ENCODE assay signal across 8 cellular contexts in the genomic region with DNA sequence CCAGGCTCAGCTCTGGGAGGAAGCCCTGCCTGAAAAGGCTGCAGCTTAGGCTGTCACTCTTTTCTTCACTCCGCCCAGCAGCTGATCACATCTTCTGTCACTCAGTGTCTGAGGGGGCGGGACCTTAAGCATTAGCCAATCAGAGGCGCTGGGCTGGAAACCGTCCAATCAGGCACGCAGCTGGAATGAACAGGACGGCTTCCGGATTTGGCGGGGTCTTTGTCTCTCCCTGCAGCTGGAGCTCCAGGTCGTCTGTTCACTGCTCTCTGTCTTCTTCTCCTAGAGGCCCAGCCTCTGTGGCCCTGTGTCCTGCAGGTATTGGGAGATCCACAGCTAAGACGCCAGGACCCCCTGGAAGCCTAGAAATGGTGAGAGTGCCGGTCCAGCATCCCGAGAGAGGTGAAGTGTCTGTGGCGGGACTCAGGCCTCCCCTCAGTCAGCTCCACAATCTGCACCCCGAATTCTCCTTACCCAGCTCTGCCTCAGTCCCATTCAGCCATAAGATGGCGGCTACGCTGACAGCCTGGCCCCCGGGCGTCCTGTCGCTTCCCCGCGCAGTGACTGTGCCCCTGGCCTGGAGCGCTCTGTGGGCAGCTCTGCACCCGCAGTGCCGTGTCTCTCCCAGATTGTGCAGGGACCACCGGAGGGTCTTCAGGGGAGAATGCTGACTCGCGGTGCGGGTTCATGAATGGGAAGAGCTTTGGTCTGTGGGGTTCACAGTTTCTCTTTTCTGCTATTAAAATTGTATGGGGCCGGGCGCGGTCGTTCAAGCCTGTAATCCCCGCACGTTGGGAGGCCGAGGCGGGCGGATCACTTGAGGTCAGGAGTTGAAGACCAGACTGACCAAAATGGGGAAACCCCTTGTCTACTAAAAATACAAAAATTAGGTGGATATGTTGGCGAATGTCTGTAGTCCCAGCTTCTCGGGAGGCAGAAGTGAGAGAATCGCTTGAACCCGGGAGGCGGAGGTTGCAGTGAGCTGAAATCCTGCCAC. TPM values are rescaled to one million over a fixed set of nuclear protein-coding genes. Genes with fewer than 3 reads are reported as not detected.
DNase-seq lines count a peak whose midpoint lies in the region; ATAC-seq and TF ChIP-seq lines count a peak whose summit lies in the region.

A gene (plus strand): TSS at position 222 of the 994 bp plus-strand sequence. CDS start 144 bp downstream, at position 366.

- H3K9me3 Mint-ChIP-seq in GM23338: no peaks in the 10 kb centered on the region; the same call in 2 of the 3 replicates
- H3K9me3 Mint-ChIP-seq in activated naive CD8-positive, alpha-beta T cell (ENCODE audit: low read depth): no peaks in the 10 kb centered on the region

- WGBS in ovary, 3 donors: 1% methylated on average over 41 to 42 of the region's 42 CpGs
- 1% methylated on average over 36 to 42 of the region's 42 CpGs for WGBS in thyroid gland, 2 donors

- peak within 1 kb of the TSS; percentile 66 for H3K4me3 ChIP-seq in GM23338
- H3K4me3 ChIP-seq in Loucy (ENCODE audit: low read length, poor library complexity, severe bottlenecking): peak within 1 kb of the TSS; percentile 85
- peak within 1 kb of the TSS; percentile 71 for H3K4me3 ChIP-seq in ovary
- H3K4me3 ChIP-seq in thyroid gland (replicated peaks in 1 of 3): peak within 1 kb of the TSS; percentile 39 to 85 (median 75)

- H3K27ac ChIP-seq in GM23338 (ENCODE audit: low read depth) (peak within 1 kb of the TSS; percentile 72), ovary (peak within 1 kb of the TSS in 1 of 2 donors; percentile 46), thyroid gland (peak within 1 kb of the TSS in 1 of 3 donors; percentile 58)

- peak within 1 kb of the TSS; percentile 100 for H3K4me3 Mint-ChIP-seq in GM23338
- peak within 1 kb of the TSS; percentile 99 for H3K4me3 Mint-ChIP-seq in activated naive CD8-positive, alpha-beta T cell

- intact Hi-C loops in Right ventricle myocardium inferior (cut with DNase I): loop anchor here (5.0 kb wide), 1 partner anchor 114 kb away; a partner anchor contains a TSS
- intact Hi-C loops in ovary (cut with DNase I): no loop called here
- intact Hi-C loops in thyroid gland (cut with DNase I): loop anchor here (10.0 kb wide), 1 partner anchor 212 kb away; a partner anchor contains a TSS

- peaks cover 5% of the 10 kb centered on the region for H3K27me3 Mint-ChIP-seq in GM23338 (ENCODE audit: insufficient read depth, low read depth, poor library complexity)
- no peaks in the 10 kb centered on the region for H3K27me3 Mint-ChIP-seq in activated naive CD8-positive, alpha-beta T cell

- TF ChIP-seq POLR2A in ovary (IDR thresholded peaks at IDR 0.05) (peak; percentile 62), thyroid gland (IDR thresholded peaks at IDR 0.05) (peak in 1 of 2 donors; percentile 79)

- no peaks in the 10 kb centered on the region for H3K36me3 ChIP-seq in GM23338 (ENCODE audit: insufficient read depth)
- H3K36me3 ChIP-seq in Loucy (ENCODE audit: insufficient read depth, low read length): no peaks in the 10 kb centered on the region
- H3K36me3 ChIP-seq in ovary: no peaks in the 10 kb centered on the region
- H3K36me3 ChIP-seq in thyroid gland: no peaks in the 10 kb centered on the region

- peak within 1 kb of the TSS; percentile 98 for H3K27ac Mint-ChIP-seq in GM23338
- peak within 1 kb of the TSS; percentile 97 for H3K27ac Mint-ChIP-seq in activated naive CD8-positive, alpha-beta T cell

- H3F3A ChIP-seq in GM23338 (replicated peaks; ENCODE audit: low read depth): no peaks in the 10 kb centered on the region; the same call in 1 of the 2 replicates
- no peaks in the 10 kb centered on the region for H3F3A ChIP-seq in Loucy (ENCODE audit: low read depth)

- peaks cover 13% of the 10 kb centered on the region; the same call in 1 of the 2 replicates for H3K4me1 ChIP-seq in GM23338 (ENCODE audit: insufficient read depth)
- peaks cover 18% of the 10 kb centered on the region for H3K4me1 ChIP-seq in Loucy (ENCODE audit: insufficient read depth, low read length, poor library complexity, severe bottlenecking)
- peaks cover 7% of the 10 kb centered on the region for H3K4me1 ChIP-seq in ovary (ENCODE audit: insufficient read depth)
- no peaks in the 10 kb centered on the region for H3K4me1 ChIP-seq in thyroid gland

- peaks cover 10% of the 10 kb centered on the region; the same call in 1 of the 2 replicates for H4K20me1 ChIP-seq in GM23338 (replicated peaks; ENCODE audit: insufficient read depth)
- H4K20me1 ChIP-seq in Loucy (ENCODE audit: insufficient read depth, low read length, poor library complexity, severe bottlenecking): no peaks in the 10 kb centered on the region

- peak; percentile 99 for DNase-seq in ELF-1 (ENCODE audit: low read depth, low spot score)
- DNase-seq in GM23338 (ENCODE audit: low spot score): peak; percentile 100
- peak; percentile 95 for DNase-seq in Right ventricle myocardium inferior (ENCODE audit: missing footprints)
- peak; percentile 98 to 99 (median 98) for DNase-seq in ovary
- peak; percentile 99 for DNase-seq in thyroid gland

- no peak for TF ChIP-seq CTCF in GM23338 (conservative IDR thresholded peaks at IDR 0.05; ENCODE audit: low read depth in 2 of 2)
- no peak for TF ChIP-seq CTCF in Loucy (conservative IDR thresholded peaks at IDR 0.05; ENCODE audit: low read length)
- no peak for TF ChIP-seq CTCF in ovary (IDR thresholded peaks at IDR 0.05)
- TF ChIP-seq CTCF in thyroid gland (IDR thresholded peaks at IDR 0.05): no peak

- H2AFZ ChIP-seq in GM23338 (peak within 1 kb of the TSS; percentile 6; the same call in 1 of the 2 replicates), Loucy (ENCODE audit: low read length) (peak within 1 kb of the TSS; percentile 68)

- H3K4me1 Mint-ChIP-seq in GM23338: peaks cover 5% of the 10 kb centered on the region; the same call in 1 of the 3 replicates
- H3K4me1 Mint-ChIP-seq in activated naive CD8-positive, alpha-beta T cell (ENCODE audit: low read depth): peaks cover 27% of the 10 kb centered on the region

- H3K9me3 ChIP-seq in Loucy (ENCODE audit: insufficient read depth, low read depth, low read length) (no peaks in the 10 kb centered on the region), ovary (no peaks in the 10 kb centered on the region), thyroid gland (no peaks in the 10 kb centered on the region)

- H3K9me2 ChIP-seq in GM23338 (ENCODE audit: insufficient read depth) (no peaks in the 10 kb centered on the region), Loucy (replicated peaks; ENCODE audit: low read depth, low read length) (no peaks in the 10 kb centered on the region)

- no peak for TF ChIP-seq EP300 in ovary (IDR thresholded peaks at IDR 0.05)

- H3K4me2 ChIP-seq in GM23338 (peak within 1 kb of the TSS; percentile 93), Loucy (ENCODE audit: low read depth, low read length, poor library complexity, severe bottlenecking) (peak within 1 kb of the TSS; percentile 83)

- H3K27me3 ChIP-seq in GM23338 (ENCODE audit: insufficient read depth) (no peaks in the 10 kb centered on the region), Loucy (ENCODE audit: insufficient read depth, low read length, poor library complexity, severe bottlenecking) (no peaks in the 10 kb centered on the region), ovary (no peaks in the 10 kb centered on the region), thyroid gland (no peaks in the 10 kb centered on the region)

- peaks cover 52% of the 10 kb centered on the region for H3K79me2 ChIP-seq in GM23338 (replicated peaks; ENCODE audit: insufficient read depth)
- peaks cover 37% of the 10 kb centered on the region for H3K79me2 ChIP-seq in Loucy (ENCODE audit: insufficient read depth, low read length)

- peak; percentile 97 for ATAC-seq in GM23338
- ATAC-seq in SK-N-SH treated with all-trans-retinoic acid at 6 μM for 48 hours: peak; percentile 99
- peak; percentile 100 for ATAC-seq in Right ventricle myocardium inferior

- peak within 1 kb of the TSS; percentile 88 for H3K9ac ChIP-seq in Loucy (ENCODE audit: low read depth, low read length, poor library complexity, severe bottlenecking)

- H3K36me3 Mint-ChIP-seq in GM23338 (ENCODE audit: low read depth): peaks cover 33% of the 10 kb centered on the region
- peaks cover 21% of the 10 kb centered on the region for H3K36me3 Mint-ChIP-seq in activated naive CD8-positive, alpha-beta T cell

TF ChIP-seq in SK-N-SH treated with all-trans-retinoic acid at 6 μM for 48 hours, 23 proteins besides CTCF, POLR2A, EP300 and RAD21 (continues in another document):
- TF ChIP-seq, protein P1, sequence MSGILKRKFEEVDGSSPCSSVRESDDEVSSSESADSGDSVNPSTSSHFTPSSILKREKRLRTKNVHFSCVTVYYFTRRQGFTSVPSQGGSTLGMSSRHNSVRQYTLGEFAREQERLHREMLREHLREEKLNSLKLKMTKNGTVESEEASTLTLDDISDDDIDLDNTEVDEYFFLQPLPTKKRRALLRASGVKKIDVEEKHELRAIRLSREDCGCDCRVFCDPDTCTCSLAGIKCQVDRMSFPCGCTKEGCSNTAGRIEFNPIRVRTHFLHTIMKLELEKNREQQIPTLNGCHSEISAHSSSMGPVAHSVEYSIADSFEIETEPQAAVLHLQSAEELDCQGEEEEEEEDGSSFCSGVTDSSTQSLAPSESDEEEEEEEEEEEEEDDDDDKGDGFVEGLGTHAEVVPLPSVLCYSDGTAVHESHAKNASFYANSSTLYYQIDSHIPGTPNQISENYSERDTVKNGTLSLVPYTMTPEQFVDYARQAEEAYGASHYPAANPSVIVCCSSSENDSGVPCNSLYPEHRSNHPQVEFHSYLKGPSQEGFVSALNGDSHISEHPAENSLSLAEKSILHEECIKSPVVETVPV (CRISPR knock-in tag; IDR thresholded peaks at IDR 0.05): no peak
- TF ChIP-seq ESRRG (CRISPR knock-in tag; IDR thresholded peaks at IDR 0.05): no peak
- TF ChIP-seq, protein P2, sequence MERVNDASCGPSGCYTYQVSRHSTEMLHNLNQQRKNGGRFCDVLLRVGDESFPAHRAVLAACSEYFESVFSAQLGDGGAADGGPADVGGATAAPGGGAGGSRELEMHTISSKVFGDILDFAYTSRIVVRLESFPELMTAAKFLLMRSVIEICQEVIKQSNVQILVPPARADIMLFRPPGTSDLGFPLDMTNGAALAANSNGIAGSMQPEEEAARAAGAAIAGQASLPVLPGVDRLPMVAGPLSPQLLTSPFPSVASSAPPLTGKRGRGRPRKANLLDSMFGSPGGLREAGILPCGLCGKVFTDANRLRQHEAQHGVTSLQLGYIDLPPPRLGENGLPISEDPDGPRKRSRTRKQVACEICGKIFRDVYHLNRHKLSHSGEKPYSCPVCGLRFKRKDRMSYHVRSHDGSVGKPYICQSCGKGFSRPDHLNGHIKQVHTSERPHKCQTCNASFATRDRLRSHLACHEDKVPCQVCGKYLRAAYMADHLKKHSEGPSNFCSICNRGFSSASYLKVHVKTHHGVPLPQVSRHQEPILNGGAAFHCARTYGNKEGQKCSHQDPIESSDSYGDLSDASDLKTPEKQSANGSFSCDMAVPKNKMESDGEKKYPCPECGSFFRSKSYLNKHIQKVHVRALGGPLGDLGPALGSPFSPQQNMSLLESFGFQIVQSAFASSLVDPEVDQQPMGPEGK (CRISPR knock-in tag; IDR thresholded peaks at IDR 0.05; ENCODE audit: borderline replicate concordance): no peak
- no peak for TF ChIP-seq BACH2 (CRISPR knock-in tag; IDR thresholded peaks at IDR 0.05; ENCODE audit: borderline replicate concordance)

RNA-seq across cellular contexts. Expression of the gene that starts here (rescaled TPM):
- total RNA-seq in GM23338 (2014; rRNA removed; shearing (Covaris generic)): 58.8 and 67.3 TPM in 2 replicates
- 13.3 and 18.5 TPM in 2 replicates for polyA plus RNA-seq in GM23338 (2016; fragmentation: Nextera tagmentation; extraction: Ambion mirVana)
- 1.4 TPM for total RNA-seq in Right ventricle myocardium inferior
- total RNA-seq in ovary: 10 to 100 TPM; 13.1 to 34.1 (median 18.2) TPM
- polyA plus RNA-seq in ovary: 1 to 10 TPM; 7.4 to 8.4 TPM
- total RNA-seq in thyroid gland: 10 to 100 TPM; 12.3 to 22.1 (median 14.4) TPM

Comparison
In these comparisons a context has a peak if more than half of its experiments do, and no peak if none do; other contexts are left out.
1. intact Hi-C loops: an anchor here in Right ventricle myocardium inferior (5.0 kb wide) and thyroid gland (10.0 kb wide); none called in ovary.